ENCODE assay signal across 20 cellular contexts in the genomic region with DNA sequence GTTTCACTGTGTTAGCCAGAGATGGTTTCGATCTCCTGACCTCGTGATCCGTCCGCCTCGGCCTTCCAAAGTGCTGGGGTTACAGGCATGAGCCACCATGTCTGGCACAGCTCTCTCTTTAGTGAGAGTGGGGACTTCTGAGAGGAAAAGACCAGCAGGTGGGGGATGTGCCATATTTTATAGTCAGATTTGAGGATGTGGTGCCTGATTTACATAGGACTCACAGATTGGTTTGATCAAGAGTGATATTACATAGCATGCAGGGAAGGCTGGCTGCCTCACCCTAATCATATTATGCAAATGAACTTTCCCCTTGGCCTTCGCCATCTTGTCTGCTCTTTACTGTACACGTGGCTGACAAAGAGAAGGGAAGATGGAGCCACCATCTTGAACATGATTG.
"Had no signal": no experiment of that assay in that cellular context is flagged by ENCODE, and none has a peak within 500 bp of the region (broad histone marks: within the 10 kb centered on the region; RNA-seq: fewer than 3 reads in every experiment).

No MANE protein-coding gene starts in this region.

- H3K4me1 ChIP-seq: esophagus muscularis mucosa, gastrocnemius medialis, right atrium auricular region, suprapubic skin, thyroid gland had no signal

- DNase-seq: effector memory CD8-positive, alpha-beta T cell; gastrocnemius medialis; heart right ventricle; hypothalamus; kidney glomerular epithelial cell; mucosa of descending colon; natural killer cell; nucleus accumbens; ovary; stimulated activated CD4-positive, alpha-beta T cell treated with anti-CD3 and anti-CD28 coated beads, Interleukin-4, amount 100 ng/mL, for 1 hour; stimulated activated CD8-positive, alpha-beta memory T cell treated with anti-CD3 and anti-CD28 coated beads, Interleukin-4, amount 100 ng/mL, for 48 hours; stimulated activated naive CD8-positive, alpha-beta T cell treated with anti-CD3 and anti-CD28 coated beads, Interleukin-15, Interleukin-2, amounts not matched to agents 100 U/mL and 50 U/mL, for 24 hours; thyroid gland had no signal

- H3K9me3 ChIP-seq: gastrocnemius medialis, ovary, thyroid gland had no signal

- ATAC-seq: effector memory CD8-positive, alpha-beta T cell; gastrocnemius medialis; heart right ventricle; mucosa of descending colon; natural killer cell; stimulated activated effector memory CD8-positive, alpha-beta T cell treated with anti-CD3 and anti-CD28 coated beads, Interleukin-12 subunit alpha, Interleukin-12 subunit beta, amount 100 ng/mL, for 72 hours; stimulated activated naive CD8-positive, alpha-beta T cell treated with anti-CD3 and anti-CD28 coated beads, Interleukin-15, Interleukin-2, amounts not matched to agents 100 U/mL and 50 U/mL, for 24 hours had no signal

- H3K27ac ChIP-seq: epithelial cell of prostate, esophagus muscularis mucosa, gastrocnemius medialis, heart right ventricle, ovary, right atrium auricular region, suprapubic skin, thyroid gland had no signal

- H3K36me3 ChIP-seq: esophagus muscularis mucosa, gastrocnemius medialis, heart right ventricle, ovary, right atrium auricular region, suprapubic skin, thyroid gland had no signal

- H3K27me3 ChIP-seq: esophagus muscularis mucosa, heart right ventricle, ovary, right atrium auricular region, suprapubic skin, thyroid gland had no signal

- FAIRE-seq: islet of Langerhans, urothelium cell line had no signal

- H3K4me3 ChIP-seq: esophagus muscularis mucosa, gastrocnemius medialis, heart right ventricle, mucosa of descending colon, ovary, right atrium auricular region, suprapubic skin, thyroid gland had no signal
